In genomic region chr7:72751978-72752377, GRCh38 we compare ENCODE assay signal across 13 cellular contexts.
DNase-seq lines count a peak whose midpoint lies in the region; ATAC-seq and TF ChIP-seq lines count a peak whose summit lies in the region.
"Had no signal": no experiment of that assay in that cellular context is flagged by ENCODE, and none has a peak within 500 bp of the region (broad histone marks: within the 10 kb centered on the region; RNA-seq: fewer than 3 reads in every experiment).

No MANE protein-coding gene starts in this region.

- H3K27ac Mint-ChIP-seq in endodermal cell = no peak overlapping the region

- no peak overlapping the region for H2AK5ac ChIP-seq in neuronal stem cell (ENCODE audit: low read depth, low read length)

- H2BK120ac ChIP-seq in neuronal stem cell (ENCODE audit: low read depth, low read length) = no peak overlapping the region

- H3K18ac ChIP-seq in neuronal stem cell (ENCODE audit: low read length) = no peak overlapping the region

- TF ChIP-seq CTCF in GM12864 (IDR thresholded peaks at IDR 0.05; ENCODE audit: low read depth, low read length, missing control alignments) (peak; percentile 5), endodermal cell (conservative IDR thresholded peaks at IDR 0.05) (peak; percentile 79)

- H3K27ac ChIP-seq in endodermal cell (ENCODE audit: low read depth, low read length) = no peak overlapping the region
- H3K27ac ChIP-seq in neuronal stem cell (replicated peaks; ENCODE audit: low read length) = no peak overlapping the region
- H3K27ac ChIP-seq: hepatocyte had no signal

- no peak overlapping the region for H2BK5ac ChIP-seq in neuronal stem cell (ENCODE audit: low read length)

- no peak overlapping the region for H3K4me2 ChIP-seq in neuronal stem cell (ENCODE audit: insufficient read depth, low read length, poor library complexity, severe bottlenecking)
- H3K4me2 ChIP-seq: hepatocyte had no signal

- no peak overlapping the region for H3K23ac ChIP-seq in neuronal stem cell (ENCODE audit: low read depth, low read length, poor library complexity)

- H3K4me3 ChIP-seq in GM12864 (ENCODE audit: low read depth, low read length) = no peak overlapping the region
- no peak overlapping the region for H3K4me3 ChIP-seq in endodermal cell (ENCODE audit: low read length)
- no peak overlapping the region for H3K4me3 ChIP-seq in neuronal stem cell (ENCODE audit: low read length in 2 of 2)
- H3K4me3 ChIP-seq: hepatocyte had no signal

- H2BK12ac ChIP-seq in neuronal stem cell (ENCODE audit: low read length) = no peak overlapping the region

- H3K4me1 ChIP-seq in endodermal cell (ENCODE audit: control insufficient read depth, insufficient read depth, low read length) (no peaks in the 10 kb centered on the region), neuronal stem cell (ENCODE audit: control insufficient read depth in 2 of 2, insufficient read depth in 1 of 2, low read depth in 1 of 2, low read length in 2 of 2) (no peaks in the 10 kb centered on the region)

- H4K8ac ChIP-seq in neuronal stem cell (ENCODE audit: low read depth, low read length) = no peak overlapping the region

- no peak overlapping the region for H4K91ac ChIP-seq in neuronal stem cell (ENCODE audit: low read depth, low read length, poor library complexity)

- peak overlapping the region; percentile 43 for H2AFZ ChIP-seq in neuronal stem cell (ENCODE audit: low read length)
- H2AFZ ChIP-seq: hepatocyte had no signal

- no peaks in the 10 kb centered on the region for H3K4me1 Mint-ChIP-seq in endodermal cell

- ATAC-seq in HG02571 (IDR thresholded peaks at IDR 0.05; ENCODE audit: unreplicated experiment) (no peak), HG02759 (IDR thresholded peaks at IDR 0.05; ENCODE audit: unreplicated experiment) (no peak)
- ATAC-seq: right cardiac atrium, Right ventricle myocardium inferior had no signal

- H3K36me3 Mint-ChIP-seq in endodermal cell (ENCODE audit: low read depth) = peaks cover 16% of the 10 kb centered on the region

- H3K36me3 ChIP-seq in endodermal cell (ENCODE audit: control insufficient read depth, insufficient read depth, low read length) (no peaks in the 10 kb centered on the region), neuronal stem cell (replicated peaks in 1 of 2; ENCODE audit: control insufficient read depth in 2 of 2, insufficient read depth in 2 of 2, low read length in 2 of 2) (no peaks in the 10 kb centered on the region)

- H3K4me3 Mint-ChIP-seq in endodermal cell = no peak overlapping the region

- WGBS in endodermal cell (ENCODE audit: insufficient coverage in 1 of 2, insufficient read length in 1 of 2), 2 experiments = 93% methylated on average over 2 of the region's 2 CpGs; no CpG with 5 or more reads in 1 of the 2 experiments
- WGBS in neuronal stem cell (ENCODE audit: extremely low coverage in 2 of 2, insufficient read length in 2 of 2, insufficient replicate concordance in 1 of 2), 2 donors = no CpG with 5 or more reads among the region's 2 CpGs

- H3K9me3 Mint-ChIP-seq in endodermal cell = peaks cover 9% of the 10 kb centered on the region

- no peak for DNase-seq in GM12864 (ENCODE audit: low read depth)
- peak; percentile 13 for DNase-seq in NCI-H1694 treated with DMSO at 0.1 percent for 48 hours (lab: John Stamatoyannopoulos, UW)
- peak; percentile 76 for DNase-seq in endodermal cell
- DNase-seq in neuronal stem cell (ENCODE audit: low spot score) = no peak
- no peak for DNase-seq in DMS79 (lab: John Stamatoyannopoulos, UW)
- no peak for DNase-seq in NCI-H187 treated with DMSO at 0.1 percent for 48 hours (lab: John Stamatoyannopoulos, UW)
- DNase-seq: effector CD8-positive, alpha-beta T cell; NCI-H226; right cardiac atrium had no signal

- H3K27me3 ChIP-seq in endodermal cell (ENCODE audit: control insufficient read depth, insufficient read depth, low read length, poor library complexity, severe bottlenecking) = no peaks in the 10 kb centered on the region
- H3K27me3 ChIP-seq in neuronal stem cell (ENCODE audit: control insufficient read depth in 3 of 3, insufficient read depth in 3 of 3, low read depth in 1 of 3, low read length in 3 of 3) = no peaks in the 10 kb centered on the region
- H3K27me3 ChIP-seq: hepatocyte had no signal

- H3K9ac ChIP-seq in endodermal cell (ENCODE audit: extremely low read depth, low read length, poor library complexity, severe bottlenecking) (no peak overlapping the region), neuronal stem cell (ENCODE audit: low read depth, low read length, poor library complexity) (no peak overlapping the region)

- H3K27me3 Mint-ChIP-seq in endodermal cell (ENCODE audit: insufficient read depth) = no peaks in the 10 kb centered on the region

- no peak overlapping the region for H2BK15ac ChIP-seq in neuronal stem cell (ENCODE audit: low read length)

- H3K79me1 ChIP-seq in neuronal stem cell (ENCODE audit: low read depth, low read length) = no peaks in the 10 kb centered on the region

- no peak overlapping the region for H3K14ac ChIP-seq in neuronal stem cell (ENCODE audit: low read length)

- H3K4ac ChIP-seq in neuronal stem cell (ENCODE audit: low read length) = no peak overlapping the region

- H3K9me3 ChIP-seq in endodermal cell (ENCODE audit: control insufficient read depth, low read length) (no peaks in the 10 kb centered on the region), neuronal stem cell (replicated peaks in 1 of 2; ENCODE audit: control insufficient read depth in 2 of 2, insufficient read depth in 1 of 2, low read depth in 1 of 2, low read length in 2 of 2) (no peaks in the 10 kb centered on the region)

Comparison
In these comparisons a context has a peak if more than half of its experiments do, and no peak if none do; other contexts are left out.
1. DNase-seq: peak in NCI-H1694 treated with DMSO at 0.1 percent for 48 hours (single experiment) and endodermal cell (single experiment); none in GM12864 (single experiment), neuronal stem cell (single experiment), DMS79 (single experiment) and NCI-H187 treated with DMSO at 0.1 percent for 48 hours (single experiment).